In genomic region chr19:5687360-5688198, GRCh38 we compare ENCODE assay signal across 9 cellular contexts. TPM values are rescaled to one million over a fixed set of nuclear protein-coding genes. Genes with fewer than 3 reads are reported as not detected.
DNase-seq lines count a peak whose midpoint lies in the region; ATAC-seq and TF ChIP-seq lines count a peak whose summit lies in the region.
"Had no signal": no experiment of that assay in that cellular context is flagged by ENCODE, and none has a peak within 500 bp of the region (broad histone marks: within the 10 kb centered on the region; RNA-seq: fewer than 3 reads in every experiment).

No MANE protein-coding gene starts in this region.

- intact Hi-C loops in spleen (cut with DNase I; ENCODE audit: low total_unique reads): no loop called here

- no peak for TF ChIP-seq POLR2A in spleen (IDR thresholded peaks at IDR 0.05)

- TF ChIP-seq CTCF in HFFc6 (IDR thresholded peaks at IDR 0.05): peak; percentile 56
- TF ChIP-seq CTCF in spleen (IDR thresholded peaks at IDR 0.05 in 8 of 11, conservative IDR thresholded peaks at IDR 0.05 in 3 of 11): peak in 4 of 11 experiments; percentile 11 to 35 (median 23)

- DNase-seq in HFFc6: no peak
- DNase-seq in activated CD4-positive, alpha-beta memory T cell treated with anti-CD3 and anti-CD28 coated beads, Interleukin-2, amount 10 ng/mL, durations not matched to agents 7 days and 5 days: no peak
- no peak for DNase-seq in iPS DF 6.9 (ENCODE audit: low read depth, low spot score)
- no peak for DNase-seq in spleen
- no peak for DNase-seq in NCI-H345 (lab: John Stamatoyannopoulos, UW)
- no peak for DNase-seq in NCI-H774 (lab: John Stamatoyannopoulos, UW)
- no peak for DNase-seq in COR-L47 (lab: John Stamatoyannopoulos, UW)

- H3K9me3 ChIP-seq in iPS DF 6.9 (ENCODE audit: control insufficient read depth, insufficient read depth, low read length) (no peaks in the 10 kb centered on the region), spleen (no peaks in the 10 kb centered on the region)

- H3K9me3 Mint-ChIP-seq in HFFc6: no peaks in the 10 kb centered on the region
- no peaks in the 10 kb centered on the region for H3K9me3 Mint-ChIP-seq in activated CD4-positive, alpha-beta memory T cell treated with anti-CD3 and anti-CD28 coated beads, Interleukin-2, amount 10 ng/mL, durations not matched to agents 7 days and 5 days

- POLR2A ChIA-PET in activated CD4-positive, alpha-beta memory T cell treated with anti-CD3 and anti-CD28 coated beads, Interleukin-2, amount 10 ng/mL, durations not matched to agents 7 days and 5 days (lab: Charles Lee): interaction anchor here (0.7 to 2.3 kb wide), 6 partner anchors 9 to 140 kb away, joined by 3 to 19 read pairs (median 4); partner anchors contain the start of genes CATSPERD, LONP1, SAFB and SAFB2

- no peak overlapping the region for H3K4me3 Mint-ChIP-seq in HFFc6
- H3K4me3 Mint-ChIP-seq in activated CD4-positive, alpha-beta memory T cell treated with anti-CD3 and anti-CD28 coated beads, Interleukin-2, amount 10 ng/mL, durations not matched to agents 7 days and 5 days: peak overlapping the region; percentile 75

- WGBS in iPS DF 6.9 (ENCODE audit: insufficient coverage, insufficient read length): no CpG with 5 or more reads among the region's 76 CpGs
- WGBS in spleen, 5 donors: 48 to 70% (median 58%) methylated on average over 46 to 76 of the region's 76 CpGs

- CTCF ChIA-PET in activated CD4-positive, alpha-beta memory T cell treated with anti-CD3 and anti-CD28 coated beads, Interleukin-2, amount 10 ng/mL, durations not matched to agents 7 days and 5 days (lab: Charles Lee): interaction anchor here (0.7 to 2.3 kb wide), 15 partner anchors 21 to 1698 kb away, joined by 3 to 21 read pairs (median 4); partner anchors contain the start of genes CATSPERD, DUS3L, FEM1A and KDM4B

- H3K27ac ChIP-seq in iPS DF 6.9 (ENCODE audit: low read length): no peak overlapping the region
- peak overlapping the region; percentile 16 to 95 (median 91) for H3K27ac ChIP-seq in spleen

- peaks cover 9% of the 10 kb centered on the region for H3K27me3 Mint-ChIP-seq in HFFc6 (ENCODE audit: insufficient read depth)
- no peaks in the 10 kb centered on the region for H3K27me3 Mint-ChIP-seq in activated CD4-positive, alpha-beta memory T cell treated with anti-CD3 and anti-CD28 coated beads, Interleukin-2, amount 10 ng/mL, durations not matched to agents 7 days and 5 days

- no peak for ATAC-seq in GM19397 (IDR thresholded peaks at IDR 0.05; ENCODE audit: unreplicated experiment)

- H3K36me3 Mint-ChIP-seq in HFFc6 (ENCODE audit: low read depth): peaks cover 20% of the 10 kb centered on the region
- H3K36me3 Mint-ChIP-seq in activated CD4-positive, alpha-beta memory T cell treated with anti-CD3 and anti-CD28 coated beads, Interleukin-2, amount 10 ng/mL, durations not matched to agents 7 days and 5 days (ENCODE audit: low read depth): peaks cover 21% of the 10 kb centered on the region

- H3K4me3 ChIP-seq in iPS DF 6.9 (ENCODE audit: low read length) (peak overlapping the region; percentile 3; the same call in 1 of the 2 replicates), spleen (peak overlapping the region; percentile 55 to 91 (median 71))

- peaks cover 22% of the 10 kb centered on the region for H3K4me1 Mint-ChIP-seq in HFFc6 (ENCODE audit: low read depth)
- H3K4me1 Mint-ChIP-seq in activated CD4-positive, alpha-beta memory T cell treated with anti-CD3 and anti-CD28 coated beads, Interleukin-2, amount 10 ng/mL, durations not matched to agents 7 days and 5 days: peaks cover 30% of the 10 kb centered on the region

- no peak overlapping the region for H3K27ac Mint-ChIP-seq in HFFc6
- no peak overlapping the region for H3K27ac Mint-ChIP-seq in activated CD4-positive, alpha-beta memory T cell treated with anti-CD3 and anti-CD28 coated beads, Interleukin-2, amount 10 ng/mL, durations not matched to agents 7 days and 5 days

- H3K27me3 ChIP-seq in iPS DF 6.9 (ENCODE audit: control insufficient read depth, insufficient read depth, low read length): no peaks in the 10 kb centered on the region
- H3K27me3 ChIP-seq in spleen (replicated peaks in 1 of 7): no peaks in the 10 kb centered on the region

- no peaks in the 10 kb centered on the region for H3K4me1 ChIP-seq in iPS DF 6.9 (ENCODE audit: control insufficient read depth, insufficient read depth, low read length)
- H3K4me1 ChIP-seq in spleen: peaks cover 15 to 63% (median 47%) of the 10 kb centered on the region in 6 donors

- H3K36me3 ChIP-seq in iPS DF 6.9 (ENCODE audit: control insufficient read depth, insufficient read depth, low read length): peaks cover 9% of the 10 kb centered on the region
- H3K36me3 ChIP-seq in spleen: peaks cover 0 to 14% (median 10%) of the 10 kb centered on the region in 6 donors

RNA-seq across cellular contexts. Expression of gene RPL36, which starts 2.5 kb away (rescaled TPM):
- 100 to 1,000 TPM; 712 to 903 (median 850) TPM for total RNA-seq in HFFc6 (2021; fragmentation: NEBNext Ultra II Directional; extraction: Animal tissue kit (Norgen Biotek cat#: 25700))
- total RNA-seq in activated CD4-positive, alpha-beta memory T cell treated with anti-CD3 and anti-CD28 coated beads, Interleukin-2, amount 10 ng/mL, durations not matched to agents 7 days and 5 days: 1,000 to 10,000 TPM; 1,036 to 1,058 TPM
- 100 to 1,000 TPM; 294 to 922 (median 652) TPM for total RNA-seq in spleen
- 1,000 to 10,000 TPM; 2,501 to 2,825 (median 2,795) TPM for polyA plus RNA-seq in spleen

RNA-seq across cellular contexts. Expression of gene HSD11B1L, which starts 6.8 kb away (rescaled TPM):
- total RNA-seq in HFFc6 (2021; fragmentation: NEBNext Ultra II Directional; extraction: Animal tissue kit (Norgen Biotek cat#: 25700)): 1 to 10 TPM; 3.5 to 9.1 (median 4.5) TPM
- total RNA-seq in activated CD4-positive, alpha-beta memory T cell treated with anti-CD3 and anti-CD28 coated beads, Interleukin-2, amount 10 ng/mL, durations not matched to agents 7 days and 5 days: 1 to 10 TPM; 2.5 to 3.2 TPM
- 1 to 10 TPM; 1.9 to 8.8 (median 3.1) TPM for total RNA-seq in spleen
- polyA plus RNA-seq in spleen: 1 to 10 TPM; 3.3 to 5.5 (median 3.8) TPM

RNA-seq across cellular contexts. Expression of gene MICOS13, which starts 7.3 kb away (rescaled TPM):
- 10 to 100 TPM; 77.9 to 91.6 (median 80.1) TPM for total RNA-seq in HFFc6 (2021; fragmentation: NEBNext Ultra II Directional; extraction: Animal tissue kit (Norgen Biotek cat#: 25700))
- 10 to 100 TPM; 38.7 to 39.5 TPM for total RNA-seq in activated CD4-positive, alpha-beta memory T cell treated with anti-CD3 and anti-CD28 coated beads, Interleukin-2, amount 10 ng/mL, durations not matched to agents 7 days and 5 days
- 10 to 100 TPM; 15.7 to 41.0 (median 36.8) TPM for total RNA-seq in spleen
- polyA plus RNA-seq in spleen: 10 to 100 TPM; 71.0 to 89.5 (median 78.0) TPM

RNA-seq across cellular contexts. Expression of gene LONP1, which starts 32.4 kb away (rescaled TPM):
- 10 to 100 TPM; 67.9 to 86.0 (median 72.9) TPM for total RNA-seq in HFFc6 (2021; fragmentation: NEBNext Ultra II Directional; extraction: Animal tissue kit (Norgen Biotek cat#: 25700))
- 100 to 1,000 TPM in 1 of 2 experiments, 10 to 100 TPM in 1; 98.7 to 106 TPM for total RNA-seq in activated CD4-positive, alpha-beta memory T cell treated with anti-CD3 and anti-CD28 coated beads, Interleukin-2, amount 10 ng/mL, durations not matched to agents 7 days and 5 days
- 10 to 100 TPM; 33.1 to 65.8 (median 56.5) TPM for total RNA-seq in spleen
- polyA plus RNA-seq in spleen: 10 to 100 TPM; 29.2 to 48.2 (median 42.6) TPM

RNA-seq across cellular contexts. Expression of gene CATSPERD, which starts 32.9 kb away (rescaled TPM):
- not detected for total RNA-seq in HFFc6 (2021; fragmentation: NEBNext Ultra II Directional; extraction: Animal tissue kit (Norgen Biotek cat#: 25700))
- not detected for total RNA-seq in activated CD4-positive, alpha-beta memory T cell treated with anti-CD3 and anti-CD28 coated beads, Interleukin-2, amount 10 ng/mL, durations not matched to agents 7 days and 5 days
- not detected for total RNA-seq in spleen
- not detected for polyA plus RNA-seq in spleen
- total RNA-seq: SK-MEL-5 had no signal
